36 cellular contexts compared by ENCODE assay signal in the genomic region with DNA sequence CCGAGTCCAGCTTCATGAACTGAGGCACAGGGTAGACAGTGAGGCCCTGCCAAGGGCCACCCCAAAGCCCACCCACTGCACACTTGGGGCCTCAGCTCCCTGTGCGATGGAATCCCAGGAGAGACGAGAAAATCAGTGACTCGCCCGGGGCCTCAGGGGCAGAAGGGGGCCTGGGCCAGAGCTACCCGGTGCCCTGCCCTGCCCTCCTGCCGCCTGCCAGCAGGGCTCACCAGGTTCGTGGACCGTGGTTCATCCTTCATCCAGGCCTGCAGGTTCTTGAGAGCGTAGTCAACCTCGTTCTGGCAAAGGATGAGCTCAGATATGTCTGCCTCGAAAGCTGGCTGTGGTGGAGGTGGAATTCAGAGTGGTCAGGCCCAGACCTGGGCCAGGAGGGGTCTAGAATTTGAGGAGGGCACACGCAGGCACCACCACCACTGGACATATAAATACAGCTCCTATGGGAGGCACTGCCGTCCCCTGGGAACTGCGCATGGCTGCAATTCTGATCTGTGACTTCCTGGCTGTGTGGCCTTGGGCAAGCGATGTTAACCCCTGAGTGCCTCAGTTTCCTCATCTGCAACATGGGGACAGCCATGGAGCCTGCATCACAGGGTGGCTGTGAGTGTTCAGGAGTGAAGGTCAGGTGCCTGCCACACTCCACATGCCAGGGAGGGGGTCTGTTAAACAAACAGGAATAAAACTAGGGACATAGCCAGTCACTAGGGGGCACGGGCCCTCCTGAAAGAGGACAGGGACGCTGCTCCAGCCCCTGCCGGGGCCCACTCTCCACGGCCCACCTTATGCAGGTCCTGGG. TPM values are rescaled to one million over a fixed set of nuclear protein-coding genes. Genes with fewer than 3 reads are reported as not detected.
DNase-seq lines count a peak whose midpoint lies in the region; ATAC-seq and TF ChIP-seq lines count a peak whose summit lies in the region.
"Had no signal": no experiment of that assay in that cellular context is flagged by ENCODE, and none has a peak within 500 bp of the region (broad histone marks: within the 10 kb centered on the region; RNA-seq: fewer than 3 reads in every experiment).

No MANE protein-coding gene starts in this region.

- no peaks in the 10 kb centered on the region for H3K9me3 ChIP-seq in upper lobe of right lung
- H3K9me3 ChIP-seq in GM23248 (ENCODE audit: low read depth): no peaks in the 10 kb centered on the region
- H3K9me3 ChIP-seq: ascending aorta, gastrocnemius medialis, mucosa of descending colon, ovary, Peyer's patch, thoracic aorta, uterus had no signal

- ATAC-seq in upper lobe of right lung: no peak
- ATAC-seq: gastrocnemius medialis had no signal

- no peak overlapping the region for H3K9ac ChIP-seq in GM23248

- intact Hi-C loops in upper lobe of right lung (cut with DNase I): no loop called here
- intact Hi-C loops in activated T-helper 1 cell treated with anti-CD3 and anti-CD28 coated beads, Interleukin-12 subunit alpha, Interleukin-12 subunit beta, Interleukin-2, Interleukin-4 antibody, amounts not matched to agents 30 ng/mL and 10 ng/mL and 1 ng/mL, durations not matched to agents 14 hours and 24 hours and 36 hours (cut with micrococcal nuclease): no loop called here

- no peaks in the 10 kb centered on the region for H3F3A ChIP-seq in GM23248 (ENCODE audit: insufficient read depth)

- H3K9me2 ChIP-seq in GM23248 (ENCODE audit: insufficient read depth): no peaks in the 10 kb centered on the region

- DNase-seq in activated CD8-positive, alpha-beta memory T cell treated with anti-CD3 and anti-CD28 coated beads for 24 hours: peak; percentile 37
- no peak for DNase-seq in activated CD8-positive, alpha-beta memory T cell treated with anti-CD3 and anti-CD28 coated beads, Interleukin-2, amount 50 U/mL, for 4 hours
- DNase-seq in HuH-7 (ENCODE audit: low spot score): peak; percentile 46
- DNase-seq in chondrocyte (ENCODE audit: low spot score): peak; percentile 72
- DNase-seq in upper lobe of right lung: peak; percentile 51
- DNase-seq in activated T-helper 1 cell treated with anti-CD3 and anti-CD28 coated beads, Interleukin-12 subunit alpha, Interleukin-12 subunit beta, Interleukin-2, Interleukin-4 antibody, amounts not matched to agents 30 ng/mL and 10 ng/mL and 1 ng/mL, durations not matched to agents 14 hours and 24 hours and 36 hours (ENCODE audit: low spot score): no peak
- no peak for DNase-seq in NCI-H748 treated with DMSO at 0.1 percent for 48 hours (lab: John Stamatoyannopoulos, UW)
- no peak for DNase-seq in GM23248
- DNase-seq: activated CD4-positive, alpha-beta T cell treated with anti-CD3 and anti-CD28 coated beads for 4 hours; activated gamma-delta T cell; activated naive CD8-positive, alpha-beta T cell treated with anti-CD3 and anti-CD28 coated beads, Interleukin-2, amount 10 ng/mL, durations not matched to agents 7 days and 5 days; activated T-cell treated with anti-CD3 and anti-CD28 coated beads, Interleukin-2, amount 50 U/mL, for 1 hour; CD8-positive, alpha-beta memory T cell; DMS 273 treated with DMSO at 0.1 percent for 48 hours; gastrocnemius medialis; GDM1; H9; hippocampal formation; Kasumi-1; mucosa of descending colon; NCI-H1436 treated with DMSO at 0.1 percent for 48 hours; NCI-H345; ovary; SHP77 treated with DMSO at 0.1 percent for 48 hours; SW 1271; uterus had no signal

- H3K79me2 ChIP-seq in GM23248 (ENCODE audit: insufficient read depth): no peaks in the 10 kb centered on the region

- H3K27me3 ChIP-seq in upper lobe of right lung: no peaks in the 10 kb centered on the region
- H3K27me3 ChIP-seq in GM23248 (replicated peaks; ENCODE audit: insufficient read depth): peaks cover under 1% of the 10 kb centered on the region
- H3K27me3 ChIP-seq: ascending aorta, ovary, Peyer's patch, uterus had no signal

- no peaks in the 10 kb centered on the region for H3K4me1 Mint-ChIP-seq in chondrocyte (ENCODE audit: low read depth)
- H3K4me1 Mint-ChIP-seq in activated T-helper 1 cell treated with anti-CD3 and anti-CD28 coated beads, Interleukin-12 subunit alpha, Interleukin-12 subunit beta, Interleukin-2, Interleukin-4 antibody, amounts not matched to agents 30 ng/mL and 10 ng/mL and 1 ng/mL, durations not matched to agents 14 hours and 24 hours and 36 hours (ENCODE audit: low read depth): no peaks in the 10 kb centered on the region
- H3K4me1 Mint-ChIP-seq: activated naive CD8-positive, alpha-beta T cell treated with anti-CD3 and anti-CD28 coated beads, Interleukin-2, amount 10 ng/mL, durations not matched to agents 7 days and 5 days; CD8-positive, alpha-beta memory T cell; H9; nephron; stimulated activated effector memory CD8-positive, alpha-beta T cell treated with anti-CD3 and anti-CD28 coated beads, Interleukin-12 subunit alpha, Interleukin-12 subunit beta, amount 100 ng/mL, for 72 hours had no signal

- no peak overlapping the region for H3K4me2 ChIP-seq in GM23248 (ENCODE audit: unreplicated experiment)

- no peak overlapping the region for H3K4me3 Mint-ChIP-seq in chondrocyte (ENCODE audit: unreplicated experiment)
- no peak overlapping the region for H3K4me3 Mint-ChIP-seq in activated T-helper 1 cell treated with anti-CD3 and anti-CD28 coated beads, Interleukin-12 subunit alpha, Interleukin-12 subunit beta, Interleukin-2, Interleukin-4 antibody, amounts not matched to agents 30 ng/mL and 10 ng/mL and 1 ng/mL, durations not matched to agents 14 hours and 24 hours and 36 hours
- H3K4me3 Mint-ChIP-seq: activated naive CD8-positive, alpha-beta T cell treated with anti-CD3 and anti-CD28 coated beads, Interleukin-2, amount 10 ng/mL, durations not matched to agents 7 days and 5 days; CD8-positive, alpha-beta memory T cell; H9; nephron; stimulated activated effector memory CD8-positive, alpha-beta T cell treated with anti-CD3 and anti-CD28 coated beads, Interleukin-12 subunit alpha, Interleukin-12 subunit beta, amount 100 ng/mL, for 72 hours had no signal

- H3K36me3 ChIP-seq in upper lobe of right lung (no peaks in the 10 kb centered on the region), GM23248 (ENCODE audit: low read depth) (no peaks in the 10 kb centered on the region)
- H3K36me3 ChIP-seq: ascending aorta, gastrocnemius medialis, ovary, Peyer's patch, thoracic aorta, uterus had no signal

- H4K20me1 ChIP-seq in GM23248 (ENCODE audit: insufficient read depth): no peaks in the 10 kb centered on the region

- 49 to 51% methylated on average over 17 to 20 of the region's 20 CpGs for WGBS in GM23248 (ENCODE audit: low coverage in 1 of 2, low lambda C conversion rate in 2 of 2, missing lambda C conversion rate in 2 of 2), 2 experiments

- no peak overlapping the region for H3K4me3 ChIP-seq in upper lobe of right lung
- no peak overlapping the region for H3K4me3 ChIP-seq in GM23248
- H3K4me3 ChIP-seq: ascending aorta, gastrocnemius medialis, mucosa of descending colon, ovary, Peyer's patch, thoracic aorta, uterus had no signal

- H2AFZ ChIP-seq in GM23248: no peak overlapping the region

- H3K27ac ChIP-seq in upper lobe of right lung: no peak overlapping the region
- no peak overlapping the region for H3K27ac ChIP-seq in GM23248
- H3K27ac ChIP-seq: ascending aorta, gastrocnemius medialis, ovary, Peyer's patch, thoracic aorta, uterus had no signal

- no peak overlapping the region for H3K27ac Mint-ChIP-seq in chondrocyte (ENCODE audit: unreplicated experiment)
- no peak overlapping the region for H3K27ac Mint-ChIP-seq in activated T-helper 1 cell treated with anti-CD3 and anti-CD28 coated beads, Interleukin-12 subunit alpha, Interleukin-12 subunit beta, Interleukin-2, Interleukin-4 antibody, amounts not matched to agents 30 ng/mL and 10 ng/mL and 1 ng/mL, durations not matched to agents 14 hours and 24 hours and 36 hours
- H3K27ac Mint-ChIP-seq: activated naive CD8-positive, alpha-beta T cell treated with anti-CD3 and anti-CD28 coated beads, Interleukin-2, amount 10 ng/mL, durations not matched to agents 7 days and 5 days; CD8-positive, alpha-beta memory T cell; H9; nephron; stimulated activated effector memory CD8-positive, alpha-beta T cell treated with anti-CD3 and anti-CD28 coated beads, Interleukin-12 subunit alpha, Interleukin-12 subunit beta, amount 100 ng/mL, for 72 hours had no signal

- H3K4me1 ChIP-seq in upper lobe of right lung (no peaks in the 10 kb centered on the region), GM23248 (ENCODE audit: insufficient read depth) (no peaks in the 10 kb centered on the region)
- H3K4me1 ChIP-seq: ascending aorta, gastrocnemius medialis, uterus had no signal

- peaks cover 12% of the 10 kb centered on the region for H3K27me3 Mint-ChIP-seq in chondrocyte (ENCODE audit: low read depth)
- H3K27me3 Mint-ChIP-seq in activated T-helper 1 cell treated with anti-CD3 and anti-CD28 coated beads, Interleukin-12 subunit alpha, Interleukin-12 subunit beta, Interleukin-2, Interleukin-4 antibody, amounts not matched to agents 30 ng/mL and 10 ng/mL and 1 ng/mL, durations not matched to agents 14 hours and 24 hours and 36 hours (ENCODE audit: insufficient read depth): no peaks in the 10 kb centered on the region
- H3K27me3 Mint-ChIP-seq: CD8-positive, alpha-beta memory T cell had no signal

- in situ Hi-C loops in GM23248 (cut with MboI): no loop called here

- H3K36me3 Mint-ChIP-seq in chondrocyte (ENCODE audit: low read depth): no peaks in the 10 kb centered on the region
- H3K36me3 Mint-ChIP-seq in activated T-helper 1 cell treated with anti-CD3 and anti-CD28 coated beads, Interleukin-12 subunit alpha, Interleukin-12 subunit beta, Interleukin-2, Interleukin-4 antibody, amounts not matched to agents 30 ng/mL and 10 ng/mL and 1 ng/mL, durations not matched to agents 14 hours and 24 hours and 36 hours (ENCODE audit: low read depth): no peaks in the 10 kb centered on the region
- H3K36me3 Mint-ChIP-seq: activated naive CD8-positive, alpha-beta T cell treated with anti-CD3 and anti-CD28 coated beads, Interleukin-2, amount 10 ng/mL, durations not matched to agents 7 days and 5 days; CD8-positive, alpha-beta memory T cell; stimulated activated effector memory CD8-positive, alpha-beta T cell treated with anti-CD3 and anti-CD28 coated beads, Interleukin-12 subunit alpha, Interleukin-12 subunit beta, amount 100 ng/mL, for 72 hours had no signal

- TF ChIP-seq CTCF in chondrocyte (IDR thresholded peaks at IDR 0.05) (no peak), upper lobe of right lung (IDR thresholded peaks at IDR 0.05) (no peak)

- no peaks in the 10 kb centered on the region for H3K9me3 Mint-ChIP-seq in chondrocyte (ENCODE audit: low read depth)
- no peaks in the 10 kb centered on the region for H3K9me3 Mint-ChIP-seq in activated T-helper 1 cell treated with anti-CD3 and anti-CD28 coated beads, Interleukin-12 subunit alpha, Interleukin-12 subunit beta, Interleukin-2, Interleukin-4 antibody, amounts not matched to agents 30 ng/mL and 10 ng/mL and 1 ng/mL, durations not matched to agents 14 hours and 24 hours and 36 hours
- H3K9me3 Mint-ChIP-seq: activated naive CD8-positive, alpha-beta T cell treated with anti-CD3 and anti-CD28 coated beads, Interleukin-2, amount 10 ng/mL, durations not matched to agents 7 days and 5 days; CD8-positive, alpha-beta memory T cell; H9; nephron; stimulated activated effector memory CD8-positive, alpha-beta T cell treated with anti-CD3 and anti-CD28 coated beads, Interleukin-12 subunit alpha, Interleukin-12 subunit beta, amount 100 ng/mL, for 72 hours had no signal

RNA-seq across cellular contexts. Expression of gene ALDH3B2, which starts 7.5 kb away (rescaled TPM):
- total RNA-seq in chondrocyte (not detected in 3 replicates), upper lobe of right lung (1.3 TPM)
- not detected in 2 replicates for total RNA-seq in activated T-helper 1 cell treated with anti-CD3 and anti-CD28 coated beads, Interleukin-12 subunit alpha, Interleukin-12 subunit beta, Interleukin-2, Interleukin-4 antibody, amounts not matched to agents 30 ng/mL and 10 ng/mL and 1 ng/mL, durations not matched to agents 14 hours and 24 hours and 36 hours
- not detected in 2 replicates for total RNA-seq in GM23248 (2014; rRNA removed; shearing (Covaris generic))
- not detected in 2 replicates for polyA plus RNA-seq in GM23248 (2016; fragmentation: Nextera tagmentation; extraction: Ambion mirVana)
- total RNA-seq: activated CD8-positive, alpha-beta memory T cell treated with anti-CD3 and anti-CD28 coated beads for 36 hours; activated naive CD8-positive, alpha-beta T cell treated with anti-CD3 and anti-CD28 coated beads, Interleukin-2, amount 10 ng/mL, durations not matched to agents 7 days and 5 days; ascending aorta; CD8-positive, alpha-beta memory T cell; fibroblast of lung; gastrocnemius medialis; H9; lung microvascular endothelial cell; Peyer's patch; skeletal muscle tissue; thoracic aorta had no signal
- polyA plus RNA-seq: CD8-positive, alpha-beta memory T cell; fibroblast of lung; ovary had no signal

RNA-seq across cellular contexts. Expression of gene ACY3, which starts 16.4 kb away (rescaled TPM):
- not detected in 3 replicates for total RNA-seq in chondrocyte
- total RNA-seq in upper lobe of right lung: 0.32 TPM
- 0.32 TPM in 1 of 2 replicates, not detected in the other for total RNA-seq in activated T-helper 1 cell treated with anti-CD3 and anti-CD28 coated beads, Interleukin-12 subunit alpha, Interleukin-12 subunit beta, Interleukin-2, Interleukin-4 antibody, amounts not matched to agents 30 ng/mL and 10 ng/mL and 1 ng/mL, durations not matched to agents 14 hours and 24 hours and 36 hours
- total RNA-seq in GM23248 (2014; rRNA removed; shearing (Covaris generic)): not detected in 2 replicates
- polyA plus RNA-seq in GM23248 (2016; fragmentation: Nextera tagmentation; extraction: Ambion mirVana): not detected in 2 replicates
- total RNA-seq: ascending aorta, fibroblast of lung, gastrocnemius medialis, H9, lung microvascular endothelial cell, skeletal muscle tissue, thoracic aorta, uterus had no signal
- polyA plus RNA-seq: fibroblast of lung had no signal

RNA-seq across cellular contexts. Expression of gene TBX10, which starts 27.3 kb away (rescaled TPM):
- total RNA-seq in chondrocyte (not detected in 3 replicates), upper lobe of right lung (not detected)
- total RNA-seq in activated T-helper 1 cell treated with anti-CD3 and anti-CD28 coated beads, Interleukin-12 subunit alpha, Interleukin-12 subunit beta, Interleukin-2, Interleukin-4 antibody, amounts not matched to agents 30 ng/mL and 10 ng/mL and 1 ng/mL, durations not matched to agents 14 hours and 24 hours and 36 hours: not detected in 2 replicates
- total RNA-seq in GM23248 (2014; rRNA removed; shearing (Covaris generic)): not detected in 2 replicates
- polyA plus RNA-seq in GM23248 (2016; fragmentation: Nextera tagmentation; extraction: Ambion mirVana): not detected in 2 replicates
- total RNA-seq: activated CD8-positive, alpha-beta memory T cell treated with anti-CD3 and anti-CD28 coated beads for 36 hours; activated naive CD8-positive, alpha-beta T cell treated with anti-CD3 and anti-CD28 coated beads, Interleukin-2, amount 10 ng/mL, durations not matched to agents 7 days and 5 days; ascending aorta; CD8-positive, alpha-beta memory T cell; fibroblast of lung; gastrocnemius medialis; H9; lung microvascular endothelial cell; ovary; renal cortical epithelial cell; skeletal muscle tissue; thoracic aorta; uterus had no signal
- polyA plus RNA-seq: CD8-positive, alpha-beta memory T cell; fibroblast of lung; ovary had no signal

RNA-seq across cellular contexts. Expression of gene NUDT8, which starts 37.1 kb away (rescaled TPM):
- total RNA-seq in chondrocyte (8.4 to 12.6 TPM (median 11.3 TPM) in 3 replicates), upper lobe of right lung (12.2 TPM)
- 18.5 and 19.9 TPM in 2 replicates for total RNA-seq in activated T-helper 1 cell treated with anti-CD3 and anti-CD28 coated beads, Interleukin-12 subunit alpha, Interleukin-12 subunit beta, Interleukin-2, Interleukin-4 antibody, amounts not matched to agents 30 ng/mL and 10 ng/mL and 1 ng/mL, durations not matched to agents 14 hours and 24 hours and 36 hours
- total RNA-seq in GM23248 (2014; rRNA removed; shearing (Covaris generic)): 2.0 and 4.8 TPM in 2 replicates
- polyA plus RNA-seq in GM23248 (2016; fragmentation: Nextera tagmentation; extraction: Ambion mirVana): 4.1 TPM in 2 replicates

Comparison
In these comparisons a context has a peak if more than half of its experiments do, and no peak if none do; other contexts are left out.
1. DNase-seq: peak in activated CD8-positive, alpha-beta memory T cell treated with anti-CD3 and anti-CD28 coated beads for 24 hours (single experiment), HuH-7 (single experiment), chondrocyte (single experiment) and upper lobe of right lung (single experiment); none in activated CD8-positive, alpha-beta memory T cell treated with anti-CD3 and anti-CD28 coated beads, Interleukin-2, amount 50 U/mL, for 4 hours (single experiment), activated T-helper 1 cell treated with anti-CD3 and anti-CD28 coated beads, Interleukin-12 subunit alpha, Interleukin-12 subunit beta, Interleukin-2, Interleukin-4 antibody, amounts not matched to agents 30 ng/mL and 10 ng/mL and 1 ng/mL, durations not matched to agents 14 hours and 24 hours and 36 hours (single experiment), NCI-H748 treated with DMSO at 0.1 percent for 48 hours (single experiment) and GM23248 (single experiment).